ENCODE assay signal across 26 cellular contexts in genomic region chr1:115874497-115874896, GRCh38. TPM values are rescaled to one million over a fixed set of nuclear protein-coding genes. Genes with fewer than 3 reads are reported as not detected.
A peak's percentile ranks its signal among the peaks of the same experiment; 100 is the strongest.
DNase-seq lines count a peak whose midpoint lies in the region; ATAC-seq, FAIRE-seq and TF ChIP-seq lines count a peak whose summit lies in the region.
"Had no signal": no experiment of that assay in that cellular context is flagged by ENCODE, and none has a peak within 500 bp of the region (broad histone marks: within the 10 kb centered on the region; RNA-seq: fewer than 3 reads in every experiment).

No MANE protein-coding gene starts in this region.

- no peak for DNase-seq in HFFc6
- no peak for DNase-seq in RWPE2 (ENCODE audit: low spot score)
- DNase-seq in bronchial epithelial cell (ENCODE audit: low read depth), result peak; percentile 56
- DNase-seq in HUDEP-2 (lab: John Stamatoyannopoulos, UW; ENCODE audit: unreplicated experiment in 76 of 76), result no peak
- DNase-seq in epidermal melanocyte (ENCODE audit: insufficient read length, low spot score), result no peak
- DNase-seq: AML-193; CD8-positive, alpha-beta memory T cell; DMS 273 treated with DMSO at 0.1 percent for 48 hours; DMS79; GF-D8; MM.1S; NCI-H1417; NCI-H1694; NCI-H2029 treated with DMSO at 0.1 percent for 48 hours; NCI-H2227 treated with DMSO at 0.1 percent for 48 hours; NCI-H526 treated with DMSO at 0.1 percent for 48 hours; Peyer's patch; SK-N-SH had no signal

- peaks cover 17% of the 10 kb centered on the region for H3K27me3 Mint-ChIP-seq in HFFc6 (ENCODE audit: insufficient read depth)

- H3K9me3 ChIP-seq in RWPE2 (ENCODE audit: severe bottlenecking), result no peaks in the 10 kb centered on the region
- no peaks in the 10 kb centered on the region for H3K9me3 ChIP-seq in skeletal muscle satellite cell (replicated peaks; ENCODE audit: low read length)
- H3K9me3 ChIP-seq: BLaER1 treated with 17β-estradiol and CSF1 and Interleukin-3, amounts not matched to agents 10 nM and 100 nM; Peyer's patch; SK-N-SH had no signal

- TF ChIP-seq CTCF in HFFc6 (IDR thresholded peaks at IDR 0.05) (no peak), RWPE2 (IDR thresholded peaks at IDR 0.05; ENCODE audit: poor library complexity, severe bottlenecking) (no peak), bronchial epithelial cell (IDR thresholded peaks at IDR 0.05; ENCODE audit: insufficient read depth, low read length, severe bottlenecking) (no peak)

- peak overlapping the region; percentile 1 for H3K4me2 ChIP-seq in skeletal muscle satellite cell (ENCODE audit: low read length)
- H3K4me2 ChIP-seq: BLaER1 treated with 17β-estradiol and CSF1 and Interleukin-3, amounts not matched to agents 10 nM and 100 nM; KMS-11; SK-N-SH had no signal

- H3K4me1 ChIP-seq in RWPE2 (ENCODE audit: insufficient read depth, poor library complexity, severe bottlenecking) (peaks cover 26% of the 10 kb centered on the region), skeletal muscle satellite cell (ENCODE audit: control insufficient read depth, insufficient read depth, low read length) (peaks cover 5% of the 10 kb centered on the region)
- H3K4me1 ChIP-seq: Peyer's patch had no signal

- H3K4me1 Mint-ChIP-seq in HFFc6 (ENCODE audit: low read depth), result peaks cover 16% of the 10 kb centered on the region
- H3K4me1 Mint-ChIP-seq: CD8-positive, alpha-beta memory T cell had no signal

- peak overlapping the region; percentile 74 for H3K27ac Mint-ChIP-seq in HFFc6
- H3K27ac Mint-ChIP-seq: CD8-positive, alpha-beta memory T cell had no signal

- ATAC-seq in RWPE2 (ENCODE audit: low read depth) (no peak), GM18907 (IDR thresholded peaks at IDR 0.05; ENCODE audit: unreplicated experiment) (no peak)

- H3K27me3 ChIP-seq in RWPE2 (ENCODE audit: insufficient read depth, poor library complexity, severe bottlenecking), result no peaks in the 10 kb centered on the region
- H3K27me3 ChIP-seq in bronchial epithelial cell (ENCODE audit: control insufficient read depth, insufficient read depth, low read length), result no peaks in the 10 kb centered on the region
- H3K27me3 ChIP-seq in skeletal muscle satellite cell (ENCODE audit: control insufficient read depth, insufficient read depth, low read length), result peaks cover 14% of the 10 kb centered on the region
- H3K27me3 ChIP-seq: BLaER1 treated with 17β-estradiol and CSF1 and Interleukin-3, amounts not matched to agents 10 nM and 100 nM; Peyer's patch had no signal

- H3K36me3 ChIP-seq in RWPE2 (ENCODE audit: low read depth) (no peaks in the 10 kb centered on the region), bronchial epithelial cell (ENCODE audit: control insufficient read depth, insufficient read depth, low read length) (no peaks in the 10 kb centered on the region), skeletal muscle satellite cell (ENCODE audit: insufficient read depth, low read length) (no peaks in the 10 kb centered on the region)
- H3K36me3 ChIP-seq: BLaER1 treated with 17β-estradiol and CSF1 and Interleukin-3, amounts not matched to agents 10 nM and 100 nM; Peyer's patch had no signal

- peak overlapping the region; percentile 53 for H3K27ac ChIP-seq in RWPE2 (ENCODE audit: poor library complexity, severe bottlenecking)
- H3K27ac ChIP-seq: BLaER1 treated with 17β-estradiol and CSF1 and Interleukin-3, amounts not matched to agents 10 nM and 100 nM; KMS-11; Peyer's patch had no signal

- no peaks in the 10 kb centered on the region for H3K9me3 Mint-ChIP-seq in HFFc6
- H3K9me3 Mint-ChIP-seq: CD8-positive, alpha-beta memory T cell had no signal

- peak overlapping the region; percentile 46; the same call in 1 of the 2 replicates for H3K4me3 Mint-ChIP-seq in HFFc6
- H3K4me3 Mint-ChIP-seq: CD8-positive, alpha-beta memory T cell had no signal

- H3K9ac ChIP-seq in skeletal muscle satellite cell (ENCODE audit: low read depth, low read length), result no peak overlapping the region
- H3K9ac ChIP-seq: BLaER1 treated with 17β-estradiol and CSF1 and Interleukin-3, amounts not matched to agents 10 nM and 100 nM; KMS-11; SK-N-SH had no signal

- H3K36me3 Mint-ChIP-seq in HFFc6 (ENCODE audit: low read depth), result no peaks in the 10 kb centered on the region
- H3K36me3 Mint-ChIP-seq: CD8-positive, alpha-beta memory T cell had no signal

- H3K4me3 ChIP-seq in RWPE2 (ENCODE audit: severe bottlenecking) (no peak overlapping the region), bronchial epithelial cell (ENCODE audit: low read depth, low read length) (no peak overlapping the region), skeletal muscle satellite cell (ENCODE audit: low read length) (no peak overlapping the region)
- H3K4me3 ChIP-seq: BLaER1 treated with 17β-estradiol and CSF1 and Interleukin-3, amounts not matched to agents 10 nM and 100 nM; Peyer's patch had no signal

- FAIRE-seq in bronchial epithelial cell (lab: Jason Lieb, UNC), result no peak
- FAIRE-seq: A204.1, GM12891, H54 had no signal

RNA-seq across cellular contexts. Expression of gene NHLH2, which starts 33.6 kb away (rescaled TPM):
- total RNA-seq in HFFc6 (2021; fragmentation: NEBNext Ultra II Directional; extraction: Animal tissue kit (Norgen Biotek cat#: 25700)), result not detected
- 0.13 and 0.26 TPM in 2 replicates for total RNA-seq in bronchial epithelial cell
- total RNA-seq in skeletal muscle satellite cell (2012; rRNA removed), result 0.22 TPM in 1 of 2 replicates, not detected in the other
- total RNA-seq: CD8-positive, alpha-beta memory T cell; IMR-90; Peyer's patch had no signal
